Comparison of ENCODE assay signal across 9 cellular contexts in the genomic region with DNA sequence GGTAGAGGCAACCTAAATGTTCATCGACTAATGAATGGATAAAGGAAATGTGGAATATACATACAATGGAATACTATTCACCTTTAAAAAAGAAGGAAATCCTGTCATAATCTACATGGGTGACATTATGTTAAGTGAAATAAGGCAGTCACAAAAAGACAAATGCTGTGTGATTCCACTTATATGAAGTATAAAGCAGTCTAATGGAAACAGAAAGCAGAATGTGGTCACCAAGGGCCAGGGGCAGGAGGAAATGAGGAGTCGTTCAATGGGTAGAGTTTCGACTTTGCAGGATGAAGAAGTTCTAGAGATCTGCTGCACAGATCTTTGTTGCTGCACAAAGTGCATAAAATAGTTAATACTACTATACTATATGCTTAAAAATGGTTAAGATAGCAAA. TPM values are rescaled to one million over a fixed set of nuclear protein-coding genes. Genes with fewer than 3 reads are reported as not detected.
DNase-seq lines count a peak whose midpoint lies in the region; ATAC-seq and TF ChIP-seq lines count a peak whose summit lies in the region.
"Had no signal": no experiment of that assay in that cellular context is flagged by ENCODE, and none has a peak within 500 bp of the region (broad histone marks: within the 10 kb centered on the region; RNA-seq: fewer than 3 reads in every experiment).

No MANE protein-coding gene starts in this region.

- H3K27me3 Mint-ChIP-seq in naive thymus-derived CD8-positive, alpha-beta T cell = no peaks in the 10 kb centered on the region

- H3K4me1 Mint-ChIP-seq in naive thymus-derived CD8-positive, alpha-beta T cell = peaks cover 25 to 62% (median 47%) of the 10 kb centered on the region in 4 donors

- H3K36me3 Mint-ChIP-seq in naive thymus-derived CD8-positive, alpha-beta T cell = no peaks in the 10 kb centered on the region

- H3K27ac Mint-ChIP-seq in naive thymus-derived CD8-positive, alpha-beta T cell = peak overlapping the region in 6 of 10 donors; percentile 3 to 72 (median 32)

- H3K9me3 ChIP-seq in ovary = no peaks in the 10 kb centered on the region

- intact Hi-C loops in left ventricle myocardium superior (cut with micrococcal nuclease) = no loop called here
- intact Hi-C loops in ovary (cut with DNase I) = no loop called here

- no peak for TF ChIP-seq POLR2A in ovary (IDR thresholded peaks at IDR 0.05)

- peaks cover 1% of the 10 kb centered on the region for H3K4me1 ChIP-seq in ovary (ENCODE audit: insufficient read depth)

- H3K27me3 ChIP-seq in ovary = no peaks in the 10 kb centered on the region
- H3K27me3 ChIP-seq: hepatocyte had no signal

- WGBS in ovary, 3 donors = 88 to 96% (median 93%) methylated on average over 3 of the region's 3 CpGs

- peak; percentile 77 for ATAC-seq in GM18907 (IDR thresholded peaks at IDR 0.05; ENCODE audit: unreplicated experiment)
- peak; percentile 60 for ATAC-seq in HG02759 (IDR thresholded peaks at IDR 0.05; ENCODE audit: unreplicated experiment)
- ATAC-seq in naive thymus-derived CD8-positive, alpha-beta T cell = peak; percentile 69 to 70
- no peak for ATAC-seq in left ventricle myocardium superior

- POLR2A ChIA-PET in naive thymus-derived CD8-positive, alpha-beta T cell (lab: Charles Lee) = interaction anchor here (0.7 kb wide), 1 partner anchor 53 kb away, joined by 7 read pairs; no protein-coding TSS in a partner anchor
- POLR2A ChIA-PET in RWPE1 (lab: Yijun Ruan, JAX; ENCODE audit: low non-redundant PET) = no interaction called here

- DNase-seq in NOMO-1 (lab: John Stamatoyannopoulos, UW; ENCODE audit: unreplicated experiment in 2 of 2) = peak; percentile 22 to 71
- peak in 3 of 10 donors; percentile 27 to 40 (median 28) for DNase-seq in naive thymus-derived CD8-positive, alpha-beta T cell
- no peak for DNase-seq in left ventricle myocardium superior
- no peak for DNase-seq in RWPE1 (ENCODE audit: low spot score)
- DNase-seq in ovary = no peak
- no peak for DNase-seq in NCI-H187 treated with DMSO at 0.1 percent for 48 hours (lab: John Stamatoyannopoulos, UW)

- no peak overlapping the region for H3K4me3 ChIP-seq in ovary
- H3K4me3 ChIP-seq: hepatocyte had no signal

- no peak for TF ChIP-seq CTCF in RWPE1 (conservative IDR thresholded peaks at IDR 0.05; ENCODE audit: low read depth)
- no peak for TF ChIP-seq CTCF in ovary (IDR thresholded peaks at IDR 0.05)

- peak overlapping the region; percentile 2 to 55 (median 44) for H3K4me3 Mint-ChIP-seq in naive thymus-derived CD8-positive, alpha-beta T cell

- CTCF ChIA-PET in RWPE1 (lab: Yijun Ruan, JAX) = interaction anchor here (0.7 kb wide), 1 partner anchor 212 kb away, joined by 3 read pairs; no protein-coding TSS in a partner anchor

- TF ChIP-seq EP300 in ovary (IDR thresholded peaks at IDR 0.05) = no peak

- H3K36me3 ChIP-seq in ovary = no peaks in the 10 kb centered on the region

- H3K27ac ChIP-seq in RWPE1 (no peak overlapping the region), ovary (no peak overlapping the region)
- H3K27ac ChIP-seq: hepatocyte had no signal

- H3K9me3 Mint-ChIP-seq in naive thymus-derived CD8-positive, alpha-beta T cell = no peaks in the 10 kb centered on the region

RNA-seq across cellular contexts. Expression of gene DIPK1A, which starts 7.8 kb away (rescaled TPM):
- 10 to 100 TPM; 12.0 to 14.8 TPM for total RNA-seq in naive thymus-derived CD8-positive, alpha-beta T cell
- 10 to 100 TPM; 11.5 to 14.5 (median 14.1) TPM for polyA plus RNA-seq in naive thymus-derived CD8-positive, alpha-beta T cell
- 7.3 TPM for total RNA-seq in left ventricle myocardium superior
- 10 to 100 TPM in 2 of 7 donors, 1 to 10 TPM in 5; 5.1 to 11.9 (median 8.6) TPM for total RNA-seq in ovary
- polyA plus RNA-seq in ovary = 10 to 100 TPM in 1 of 2 donors, 1 to 10 TPM in 1; 4.7 to 15.4 TPM

Comparison
In these comparisons a context has a peak if more than half of its experiments do, and no peak if none do; other contexts are left out.
1. DNase-seq: peak in NOMO-1 (2 of 2); none in left ventricle myocardium superior (single experiment), RWPE1 (single experiment), ovary (0 of 5) and NCI-H187 treated with DMSO at 0.1 percent for 48 hours (single experiment).